21 cellular contexts compared by ENCODE assay signal in genomic region chr17:81020443-81020766, GRCh38. TPM values are rescaled to one million over a fixed set of nuclear protein-coding genes. Genes with fewer than 3 reads are reported as not detected.
DNase-seq lines count a peak whose midpoint lies in the region; ATAC-seq, FAIRE-seq and TF ChIP-seq lines count a peak whose summit lies in the region.
"Had no signal": no experiment of that assay in that cellular context is flagged by ENCODE, and none has a peak within 500 bp of the region (broad histone marks: within the 10 kb centered on the region; RNA-seq: fewer than 3 reads in every experiment).

No MANE protein-coding gene starts in this region.

- no peak overlapping the region for H3K4me3 Mint-ChIP-seq in CD4-positive, CD25-positive, alpha-beta regulatory T cell
- H3K4me3 Mint-ChIP-seq: activated CD4-positive, alpha-beta T cell treated with anti-CD3 and anti-CD28 coated beads, Interleukin-2, amount 10 ng/mL, durations not matched to agents 7 days and 5 days; activated naive CD8-positive, alpha-beta T cell; activated T-helper 17 cell treated with anti-CD3 and anti-CD28 coated beads, Interleukin-2, amount 50 U/mL, for 72 hours had no signal

- H4K20me1 ChIP-seq in K562 (replicated peaks; ENCODE audit: control insufficient read depth, insufficient read depth, low read length): no peaks in the 10 kb centered on the region

- TF ChIP-seq EP300 in K562 (IDR thresholded peaks at IDR 0.05; ENCODE audit: low read length) (no peak), sigmoid colon (IDR thresholded peaks at IDR 0.05) (no peak)

- no peak for DNase-seq in CD4-positive, CD25-positive, alpha-beta regulatory T cell
- DNase-seq in K562 (ENCODE audit: extremely low read depth in 1 of 4, low spot score in 3 of 4) (no peak), lower lobe of right lung (no peak), sigmoid colon (no peak), KG1 (lab: John Stamatoyannopoulos, UW) (no peak), mucosa of descending colon (no peak), NCI-H187 (lab: John Stamatoyannopoulos, UW) (no peak), NCI-H2171 treated with DMSO at 0.1 percent for 48 hours (lab: John Stamatoyannopoulos, UW) (no peak)
- DNase-seq: ACHN; activated CD4-positive, alpha-beta T cell treated with anti-CD3 and anti-CD28 coated beads, Interleukin-2, amount 10 ng/mL, durations not matched to agents 7 days and 5 days; Calu3; NCI-H1694 treated with DMSO at 0.1 percent for 48 hours; NCI-H69; RPMI8226; stimulated activated CD4-positive, alpha-beta T cell treated with anti-CD3 and anti-CD28 coated beads, Interleukin-2, amount 100 ng/mL, for 24 hours; WERI-Rb-1 had no signal

- H3K4me2 ChIP-seq in K562 (ENCODE audit: insufficient read depth, low read length): no peak overlapping the region

- no peak overlapping the region for H3K4me3 ChIP-seq in CD4-positive, CD25-positive, alpha-beta regulatory T cell (ENCODE audit: low read depth, low read length)
- H3K4me3 ChIP-seq in K562 (no peak overlapping the region), lower lobe of right lung (no peak overlapping the region), sigmoid colon (no peak overlapping the region), mucosa of descending colon (no peak overlapping the region)
- H3K4me3 ChIP-seq: GM12878, HAP-1 had no signal

- FAIRE-seq in K562 (lab: Jason Lieb, UNC): no peak
- FAIRE-seq: GM12878, small intestine had no signal

- 76% methylated on average over 10 of the region's 11 CpGs for WGBS in K562 (ENCODE audit: insufficient coverage, low coverage, missing lambda C conversion rate)
- 71 to 85% methylated on average over 11 of the region's 11 CpGs for WGBS in sigmoid colon, 2 donors

- in situ Hi-C loops in K562 (cut with MboI): no loop called here

- H3K36me3 ChIP-seq in CD4-positive, CD25-positive, alpha-beta regulatory T cell (ENCODE audit: control insufficient read depth, insufficient read depth, low read length): no peaks in the 10 kb centered on the region
- H3K36me3 ChIP-seq in K562 (ENCODE audit: control insufficient read depth, insufficient read depth, low read length) (no peaks in the 10 kb centered on the region; the same call in 2 of the 3 replicates), lower lobe of right lung (no peaks in the 10 kb centered on the region), sigmoid colon (no peaks in the 10 kb centered on the region), mucosa of descending colon (ENCODE audit: low read depth) (no peaks in the 10 kb centered on the region)
- H3K36me3 ChIP-seq: HAP-1, WERI-Rb-1 had no signal

- peak overlapping the region in 2 of 3 donors; percentile 71 to 93 for H3K27ac Mint-ChIP-seq in CD4-positive, CD25-positive, alpha-beta regulatory T cell
- H3K27ac Mint-ChIP-seq: activated naive CD8-positive, alpha-beta T cell; activated T-helper 17 cell treated with anti-CD3 and anti-CD28 coated beads, Interleukin-2, amount 50 U/mL, for 72 hours had no signal

- peaks cover 0 to 4% of the 10 kb centered on the region in 2 experiments for H3K9me3 ChIP-seq in CD4-positive, CD25-positive, alpha-beta regulatory T cell (ENCODE audit: control insufficient read depth in 2 of 2, low read length in 2 of 2)
- H3K9me3 ChIP-seq in K562 (replicated peaks; ENCODE audit: control insufficient read depth, insufficient read depth, low read depth, low read length) (peaks cover 8% of the 10 kb centered on the region), lower lobe of right lung (no peaks in the 10 kb centered on the region), sigmoid colon (no peaks in the 10 kb centered on the region), mucosa of descending colon (no peaks in the 10 kb centered on the region)
- H3K9me3 ChIP-seq: HAP-1 had no signal

- H3K4me1 ChIP-seq in CD4-positive, CD25-positive, alpha-beta regulatory T cell (ENCODE audit: control insufficient read depth, insufficient read depth, low read length, poor library complexity, severe bottlenecking): peaks cover 29% of the 10 kb centered on the region
- H3K4me1 ChIP-seq in K562 (replicated peaks in 1 of 2; ENCODE audit: control insufficient read depth in 2 of 2, insufficient read depth in 2 of 2, low read length in 2 of 2) (peaks cover 47 to 51% of the 10 kb centered on the region in 2 experiments), lower lobe of right lung (peaks cover 65% of the 10 kb centered on the region), sigmoid colon (peaks cover 0 to 67% (median 51%) of the 10 kb centered on the region in 4 donors), mucosa of descending colon (ENCODE audit: low read depth) (peaks cover 19% of the 10 kb centered on the region)

- H3K27me3 ChIP-seq in CD4-positive, CD25-positive, alpha-beta regulatory T cell (ENCODE audit: control insufficient read depth, insufficient read depth, low read length): no peaks in the 10 kb centered on the region
- H3K27me3 ChIP-seq in K562 (ENCODE audit: control insufficient read depth in 2 of 2, insufficient read depth in 2 of 2, low read length in 2 of 2) (no peaks in the 10 kb centered on the region), lower lobe of right lung (ENCODE audit: low read depth) (no peaks in the 10 kb centered on the region), sigmoid colon (no peaks in the 10 kb centered on the region)

- H3K27me3 Mint-ChIP-seq in CD4-positive, CD25-positive, alpha-beta regulatory T cell: no peaks in the 10 kb centered on the region
- H3K27me3 Mint-ChIP-seq: activated naive CD8-positive, alpha-beta T cell; activated T-helper 17 cell treated with anti-CD3 and anti-CD28 coated beads, Interleukin-2, amount 50 U/mL, for 72 hours had no signal

- POLR2A ChIA-PET in K562 (lab: Yijun Ruan, JAX): interaction anchor here (0.6 to 2.4 kb wide), 7 partner anchors 9 to 566 kb away, joined by 3 to 13 read pairs (median 3); partner anchors contain the start of genes NDUFAF8 and TEPSIN

- H3K9ac ChIP-seq in K562 (ENCODE audit: insufficient read depth in 1 of 2, low read depth in 2 of 2, low read length in 2 of 2): peak overlapping the region in 1 of 2 experiments; percentile 86; a peak in 3 of 4 replicates

- TF ChIP-seq CTCF in K562 (IDR thresholded peaks at IDR 0.05 in 2 of 3, conservative IDR thresholded peaks at IDR 0.05 in 1 of 3; ENCODE audit: insufficient read depth in 2 of 3, low read depth in 1 of 3, low read length in 3 of 3) (no peak), lower lobe of right lung (IDR thresholded peaks at IDR 0.05) (no peak), sigmoid colon (IDR thresholded peaks at IDR 0.05) (no peak), mucosa of descending colon (IDR thresholded peaks at IDR 0.05) (no peak)

- peaks cover 4% of the 10 kb centered on the region for H3K36me3 Mint-ChIP-seq in CD4-positive, CD25-positive, alpha-beta regulatory T cell

- H3K4me1 Mint-ChIP-seq in CD4-positive, CD25-positive, alpha-beta regulatory T cell: peaks cover 16 to 50% (median 24%) of the 10 kb centered on the region in 4 donors

- H3K79me2 ChIP-seq in K562 (ENCODE audit: control insufficient read depth, insufficient read depth, low read length): peaks cover 21% of the 10 kb centered on the region; the same call in 2 of the 3 replicates

- no peak overlapping the region for H2AFZ ChIP-seq in K562 (ENCODE audit: low read depth, low read length)

- TF ChIP-seq RAD21 in K562 (CRISPR knock-in tag; conservative IDR thresholded peaks at IDR 0.05 in 1 of 2, IDR thresholded peaks at IDR 0.05 in 1 of 2): no peak

- CTCF ChIA-PET in K562 (lab: Yijun Ruan, JAX; ENCODE audit: low intra/inter-chr PET ratio): interaction anchor here (0.5 kb wide), 1 partner anchor 14 kb away, joined by 5 read pairs; no protein-coding TSS in a partner anchor

- TF ChIP-seq POLR2A in K562 (conservative IDR thresholded peaks at IDR 0.05): no peak
- no peak for TF ChIP-seq POLR2A in sigmoid colon (IDR thresholded peaks at IDR 0.05)

- H3K9me3 Mint-ChIP-seq in CD4-positive, CD25-positive, alpha-beta regulatory T cell: peaks cover 0 to 5% (median 1%) of the 10 kb centered on the region in 7 donors
- H3K9me3 Mint-ChIP-seq: activated T-helper 17 cell treated with anti-CD3 and anti-CD28 coated beads, Interleukin-2, amount 50 U/mL, for 72 hours had no signal

- no peaks in the 10 kb centered on the region for H3K9me1 ChIP-seq in K562 (ENCODE audit: control insufficient read depth, insufficient read depth, low read length)

- H3K27ac ChIP-seq in CD4-positive, CD25-positive, alpha-beta regulatory T cell (ENCODE audit: insufficient read depth, low read length, poor library complexity, severe bottlenecking): no peak overlapping the region
- H3K27ac ChIP-seq in K562 (ENCODE audit: extremely low read depth, low read depth, low read length): 0 out of 3 replicates have a peak overlapping the region, but pooled peaks have one; percentile 8
- peak overlapping the region; percentile 68 for H3K27ac ChIP-seq in lower lobe of right lung
- peak overlapping the region; percentile 73 to 82 (median 82) for H3K27ac ChIP-seq in sigmoid colon
- H3K27ac ChIP-seq: WERI-Rb-1 had no signal

- intact Hi-C loops in K562 (cut with micrococcal nuclease): no loop called here
- intact Hi-C loops in lower lobe of right lung (cut with DNase I): no loop called here
- intact Hi-C loops in sigmoid colon (cut with DNase I): no loop called here
- intact Hi-C loops in mucosa of descending colon (cut with DNase I, micrococcal nuclease): no loop called here

- BruUV-seq in K562 (replicated peaks; lab: Mats Ljungman, UMichigan): no TSS peak

- ATAC-seq in CD4-positive, CD25-positive, alpha-beta regulatory T cell (ENCODE audit: low read depth in 2 of 2): no peak
- ATAC-seq in K562 (no peak), lower lobe of right lung (no peak), mucosa of descending colon (no peak)
- ATAC-seq: activated T-helper 17 cell treated with anti-CD3 and anti-CD28 coated beads, Interleukin-2, amount 50 U/mL, for 72 hours; GM12878 had no signal

RNA-seq across cellular contexts. Expression of gene BAIAP2, which starts 14.5 kb away (rescaled TPM):
- 6.8 TPM for total RNA-seq in CD4-positive, CD25-positive, alpha-beta regulatory T cell
- polyA plus RNA-seq in CD4-positive, CD25-positive, alpha-beta regulatory T cell: 1 to 10 TPM; 1.5 to 3.8 (median 1.7) TPM
- total RNA-seq in K562 (2011; cell fraction: chromatin; rRNA removed; ENCODE audit: low replicate concordance): 69.8 and 141 TPM in 2 replicates
- 54.5 and 61.0 TPM in 2 replicates for total RNA-seq in K562 (2011; cell fraction: nucleolus; rRNA removed)
- total RNA-seq in K562 (2011; cell fraction: nucleoplasm; rRNA removed): 40.5 and 42.0 TPM in 2 replicates
- 26.7 and 31.9 TPM in 2 replicates for total RNA-seq in K562 (2014; rRNA removed)
- 14.2 and 17.7 TPM in 2 replicates for total RNA-seq in K562 (2014; rRNA removed; fragmentation: Illumina TruSeq; extraction: Trizol)
- total RNA-seq in K562 (2015; rRNA removed; fragmentation: Illumina TruSeq; extraction: Trizol): 18.4 and 21.2 TPM in 2 replicates
- total RNA-seq in K562 (2021): 44.7 and 51.6 TPM in 2 replicates
- 9.8 and 13.6 TPM in 2 replicates for polyA plus RNA-seq in K562 (2011; rRNA removed)
- polyA plus RNA-seq in K562 (2011; cell fraction: cytosol; rRNA removed): 9.8 and 28.7 TPM in 2 replicates
- polyA plus RNA-seq in K562 (2011; cell fraction: nucleus; rRNA removed): 37.7 and 77.3 TPM in 2 replicates
- 37.1 and 42.6 TPM in 2 replicates for polyA plus RNA-seq in K562 (2012)
- 20.7 and 30.0 TPM in 2 replicates for polyA plus RNA-seq in K562 (2014; fragmentation: Illumina TruSeq; extraction: Trizol)
- polyA plus RNA-seq in K562 (2014; fragmentation: Nextera tagmentation; extraction: Ambion mirVana): 1 to 10 TPM; 2.3 to 2.4 TPM
- polyA plus RNA-seq in K562 (2014; rRNA removed): 17.3 and 23.2 TPM in 2 replicates
- 11.9 and 13.6 TPM in 2 replicates for polyA minus RNA-seq in K562 (2011; rRNA and poly(A)+ RNA removed)
- 22.8 and 24.8 TPM in 2 replicates for polyA minus RNA-seq in K562 (2011; cell fraction: cytosol; rRNA and poly(A)+ RNA removed)
- 38.3 and 38.6 TPM in 2 replicates for polyA minus RNA-seq in K562 (2011; cell fraction: nucleus; rRNA and poly(A)+ RNA removed)
- 119 TPM for total RNA-seq in lower lobe of right lung
- 10 to 100 TPM; 32.6 to 52.3 (median 50.9) TPM for total RNA-seq in sigmoid colon
- 10 to 100 TPM in 2 of 3 donors, 1 to 10 TPM in 1; 6.5 to 17.2 (median 14.4) TPM for polyA plus RNA-seq in sigmoid colon
- 10 to 100 TPM; 11.6 to 76.7 (median 19.4) TPM for total RNA-seq in mucosa of descending colon

RNA-seq across cellular contexts. Expression of gene CHMP6, which starts 28.8 kb away (rescaled TPM):
- 25.5 TPM for total RNA-seq in CD4-positive, CD25-positive, alpha-beta regulatory T cell
- polyA plus RNA-seq in CD4-positive, CD25-positive, alpha-beta regulatory T cell: 10 to 100 TPM; 37.6 to 43.5 (median 39.8) TPM
- 33.8 and 66.2 TPM in 2 replicates for total RNA-seq in K562 (2011; cell fraction: chromatin; rRNA removed; ENCODE audit: low replicate concordance)
- 40.5 and 47.9 TPM in 2 replicates for total RNA-seq in K562 (2011; cell fraction: nucleolus; rRNA removed)
- total RNA-seq in K562 (2011; cell fraction: nucleoplasm; rRNA removed): 22.9 and 24.6 TPM in 2 replicates
- total RNA-seq in K562 (2014; rRNA removed) (10.3 and 12.9 TPM in 2 replicates), K562 (2014; rRNA removed; fragmentation: Illumina TruSeq; extraction: Trizol) (14.4 and 15.7 TPM in 2 replicates), K562 (2015; rRNA removed; fragmentation: Illumina TruSeq; extraction: Trizol) (12.7 and 13.8 TPM in 2 replicates), K562 (2021) (25.6 and 26.8 TPM in 2 replicates), lower lobe of right lung (28.8 TPM), sigmoid colon (10 to 100 TPM; 15.7 to 28.2 (median 22.2) TPM), mucosa of descending colon (10 to 100 TPM; 35.1 to 43.9 (median 35.4) TPM)
- polyA plus RNA-seq in K562 (2011; rRNA removed) (8.0 and 13.4 TPM in 2 replicates), K562 (2014; fragmentation: Illumina TruSeq; extraction: Trizol) (11.4 and 15.5 TPM in 2 replicates), K562 (2014; fragmentation: Nextera tagmentation; extraction: Ambion mirVana) (1 to 10 TPM in 1 of 2 experiments, under 1 TPM in 1; 0.25 to 1.8 TPM), K562 (2014; rRNA removed) (28.3 and 30.4 TPM in 2 replicates), sigmoid colon (10 to 100 TPM; 36.3 to 40.4 (median 37.2) TPM)
- polyA plus RNA-seq in K562 (2011; cell fraction: cytosol; rRNA removed): 10.5 and 35.5 TPM in 2 replicates
- 10.7 and 20.1 TPM in 2 replicates for polyA plus RNA-seq in K562 (2011; cell fraction: nucleus; rRNA removed)
- 13.7 and 20.1 TPM in 2 replicates for polyA plus RNA-seq in K562 (2012)
- 11.2 and 15.9 TPM in 2 replicates for polyA minus RNA-seq in K562 (2011; rRNA and poly(A)+ RNA removed)
- polyA minus RNA-seq in K562 (2011; cell fraction: cytosol; rRNA and poly(A)+ RNA removed): 5.0 and 8.7 TPM in 2 replicates
- 13.5 and 13.7 TPM in 2 replicates for polyA minus RNA-seq in K562 (2011; cell fraction: nucleus; rRNA and poly(A)+ RNA removed)
